In genomic region chr9:93452710-93453046, GRCh38 we compare ENCODE assay signal across 1 cellular context.
TF ChIP-seq lines count a peak whose summit lies in the region.

No MANE protein-coding gene starts in this region.

TF ChIP-seq in GM23338, 12 proteins besides CTCF, POLR2A, EP300 and RAD21 (continued from another document):
- TF ChIP-seq ZNF462 (CRISPR knock-in tag; IDR thresholded peaks at IDR 0.05): no peak
